Comparison of ENCODE assay signal across 16 cellular contexts in genomic region chr10:73807471-73807870, GRCh38. TPM values are rescaled to one million over a fixed set of nuclear protein-coding genes. Genes with fewer than 3 reads are reported as not detected.
DNase-seq lines count a peak whose midpoint lies in the region; ATAC-seq and TF ChIP-seq lines count a peak whose summit lies in the region.
"Had no signal": no experiment of that assay in that cellular context is flagged by ENCODE, and none has a peak within 500 bp of the region (broad histone marks: within the 10 kb centered on the region; RNA-seq: fewer than 3 reads in every experiment).

No MANE protein-coding gene starts in this region.

- CTCF ChIA-PET in activated naive CD4-positive, alpha-beta T cell treated with anti-CD3 and anti-CD28 coated beads for 36 hours (lab: Charles Lee) = no interaction called here
- CTCF ChIA-PET in CD4-positive, alpha-beta T cell (lab: Charles Lee) = no interaction called here

- no peak for TF ChIP-seq CTCF in CD4-positive, alpha-beta T cell (IDR thresholded peaks at IDR 0.05)

- H3K27ac ChIP-seq in CD4-positive, alpha-beta T cell (ENCODE audit: low read depth, low read length) = no peak overlapping the region
- H3K27ac ChIP-seq: RWPE1 had no signal

- DNase-seq in activated naive CD4-positive, alpha-beta T cell treated with anti-CD3 and anti-CD28 coated beads for 36 hours = no peak
- no peak for DNase-seq in activated naive CD4-positive, alpha-beta T cell treated with anti-CD3 and anti-CD28 coated beads, Interleukin-2, amount 50 U/mL, for 16 hours
- DNase-seq in CD4-positive, alpha-beta T cell = no peak
- DNase-seq in T-helper 17 cell (no peak), activated gamma-delta T cell treated with Interleukin-2 at 50 U/mL for 16 hours (no peak), DMS153 treated with DMSO at 0.1 percent for 48 hours (lab: John Stamatoyannopoulos, UW; ENCODE audit: unreplicated experiment) (no peak)
- peak in 1 of 10 donors; percentile 49 for DNase-seq in naive thymus-derived CD8-positive, alpha-beta T cell
- DNase-seq: ACHN; CD8-positive, alpha-beta T cell; H7; NCI-H1105 treated with DMSO at 0.1 percent for 48 hours; NCI-H187 treated with DMSO at 0.1 percent for 48 hours; NCI-H446 had no signal

- POLR2A ChIA-PET in CD4-positive, alpha-beta T cell (lab: Charles Lee) = interaction anchor here (3.8 to 8.2 kb wide), 2 partner anchors 24 to 35 kb away, joined by 32 to 88 read pairs; partner anchors contain the start of genes CHCHD1 and ZSWIM8
- POLR2A ChIA-PET in naive thymus-derived CD8-positive, alpha-beta T cell (lab: Charles Lee) = interaction anchor here (0.9 to 7.7 kb wide), 3 partner anchors 11 to 26 kb away, joined by 3 to 70 read pairs (median 56); partner anchors contain the start of genes CHCHD1 and ZSWIM8

- no peak for ATAC-seq in CD4-positive, alpha-beta T cell (ENCODE audit: poor library complexity)
- no peak for ATAC-seq in T-helper 17 cell
- no peak for ATAC-seq in naive thymus-derived CD8-positive, alpha-beta T cell
- no peak for ATAC-seq in HG03097 (IDR thresholded peaks at IDR 0.05; ENCODE audit: low FRiP score, unreplicated experiment)
- ATAC-seq: CD8-positive, alpha-beta T cell had no signal

- H3K27ac Mint-ChIP-seq in activated naive CD4-positive, alpha-beta T cell treated with anti-CD3 and anti-CD28 coated beads for 36 hours = peak overlapping the region; percentile 68
- peak overlapping the region; percentile 18 for H3K27ac Mint-ChIP-seq in CD4-positive, alpha-beta T cell
- H3K27ac Mint-ChIP-seq in T-helper 17 cell = peak overlapping the region; percentile 84
- H3K27ac Mint-ChIP-seq in naive thymus-derived CD8-positive, alpha-beta T cell = peak overlapping the region in 6 of 10 donors; percentile 22 to 93 (median 46)

- no peaks in the 10 kb centered on the region for H3K9me3 ChIP-seq in CD4-positive, alpha-beta T cell (ENCODE audit: control insufficient read depth, low read length)
- no peaks in the 10 kb centered on the region for H3K9me3 ChIP-seq in T-helper 17 cell (ENCODE audit: control insufficient read depth, low read length, poor library complexity, severe bottlenecking)

- intact Hi-C loops in activated naive CD4-positive, alpha-beta T cell treated with anti-CD3 and anti-CD28 coated beads for 36 hours (cut with micrococcal nuclease) = no loop called here
- intact Hi-C loops in CD4-positive, alpha-beta T cell (cut with DNase I, micrococcal nuclease) = no loop called here

- H3K4me3 Mint-ChIP-seq in activated naive CD4-positive, alpha-beta T cell treated with anti-CD3 and anti-CD28 coated beads for 36 hours = no peak overlapping the region
- H3K4me3 Mint-ChIP-seq in CD4-positive, alpha-beta T cell = peak overlapping the region; percentile 46
- no peak overlapping the region for H3K4me3 Mint-ChIP-seq in T-helper 17 cell
- H3K4me3 Mint-ChIP-seq in naive thymus-derived CD8-positive, alpha-beta T cell = peak overlapping the region in 3 of 10 donors; percentile 7 to 71 (median 43)
- H3K4me3 Mint-ChIP-seq: B cell had no signal

- peaks cover 66% of the 10 kb centered on the region for H3K36me3 Mint-ChIP-seq in activated naive CD4-positive, alpha-beta T cell treated with anti-CD3 and anti-CD28 coated beads for 36 hours (ENCODE audit: low read depth)
- H3K36me3 Mint-ChIP-seq in CD4-positive, alpha-beta T cell (ENCODE audit: low read depth) = peaks cover 77% of the 10 kb centered on the region
- H3K36me3 Mint-ChIP-seq in T-helper 17 cell (ENCODE audit: low read depth) = peaks cover 17% of the 10 kb centered on the region
- H3K36me3 Mint-ChIP-seq in naive thymus-derived CD8-positive, alpha-beta T cell = peaks cover 5 to 72% (median 11%) of the 10 kb centered on the region in 3 donors

- no peaks in the 10 kb centered on the region for H3K27me3 Mint-ChIP-seq in activated naive CD4-positive, alpha-beta T cell treated with anti-CD3 and anti-CD28 coated beads for 36 hours (ENCODE audit: low read depth)
- no peaks in the 10 kb centered on the region for H3K27me3 Mint-ChIP-seq in CD4-positive, alpha-beta T cell
- H3K27me3 Mint-ChIP-seq in T-helper 17 cell = no peaks in the 10 kb centered on the region
- no peaks in the 10 kb centered on the region for H3K27me3 Mint-ChIP-seq in naive thymus-derived CD8-positive, alpha-beta T cell
- H3K27me3 Mint-ChIP-seq: B cell had no signal

- H3K27me3 ChIP-seq in CD4-positive, alpha-beta T cell (ENCODE audit: control insufficient read depth, insufficient read depth, low read length) = no peaks in the 10 kb centered on the region

- peaks cover 65% of the 10 kb centered on the region for H3K4me1 Mint-ChIP-seq in activated naive CD4-positive, alpha-beta T cell treated with anti-CD3 and anti-CD28 coated beads for 36 hours (ENCODE audit: low read depth)
- H3K4me1 Mint-ChIP-seq in CD4-positive, alpha-beta T cell (ENCODE audit: low read depth) = peaks cover 53% of the 10 kb centered on the region
- peaks cover 47% of the 10 kb centered on the region for H3K4me1 Mint-ChIP-seq in T-helper 17 cell
- H3K4me1 Mint-ChIP-seq in naive thymus-derived CD8-positive, alpha-beta T cell = peaks cover 36 to 61% (median 51%) of the 10 kb centered on the region in 4 donors

- H3K9me3 Mint-ChIP-seq in activated naive CD4-positive, alpha-beta T cell treated with anti-CD3 and anti-CD28 coated beads for 36 hours = no peaks in the 10 kb centered on the region
- H3K9me3 Mint-ChIP-seq in CD4-positive, alpha-beta T cell = no peaks in the 10 kb centered on the region
- no peaks in the 10 kb centered on the region for H3K9me3 Mint-ChIP-seq in naive thymus-derived CD8-positive, alpha-beta T cell
- H3K9me3 Mint-ChIP-seq: CD8-positive, alpha-beta T cell had no signal

RNA-seq across cellular contexts. Expression of gene NDST2, which starts 3.9 kb away (rescaled TPM):
- 100 to 1,000 TPM; 102 to 127 TPM for total RNA-seq in activated naive CD4-positive, alpha-beta T cell treated with anti-CD3 and anti-CD28 coated beads for 36 hours
- 100 to 1,000 TPM; 121 to 135 TPM for total RNA-seq in CD4-positive, alpha-beta T cell
- total RNA-seq in T-helper 17 cell = 10 to 100 TPM; 80.6 to 80.9 TPM
- 100 to 1,000 TPM; 101 to 112 TPM for total RNA-seq in naive thymus-derived CD8-positive, alpha-beta T cell
- 10 to 100 TPM; 13.4 to 34.3 (median 24.5) TPM for polyA plus RNA-seq in naive thymus-derived CD8-positive, alpha-beta T cell

RNA-seq across cellular contexts. Expression of gene ZSWIM8, which starts 22.1 kb away (rescaled TPM):
- 10 to 100 TPM; 25.8 to 26.7 TPM for total RNA-seq in activated naive CD4-positive, alpha-beta T cell treated with anti-CD3 and anti-CD28 coated beads for 36 hours
- 10 to 100 TPM; 66.4 to 70.7 TPM for total RNA-seq in CD4-positive, alpha-beta T cell
- total RNA-seq in T-helper 17 cell = 10 to 100 TPM; 71.7 to 74.7 TPM
- 10 to 100 TPM; 79.0 to 79.9 TPM for total RNA-seq in naive thymus-derived CD8-positive, alpha-beta T cell
- polyA plus RNA-seq in naive thymus-derived CD8-positive, alpha-beta T cell = 10 to 100 TPM; 12.3 to 18.5 (median 13.4) TPM

RNA-seq across cellular contexts. Expression of gene CHCHD1, which starts 25.6 kb away (rescaled TPM):
- total RNA-seq in activated naive CD4-positive, alpha-beta T cell treated with anti-CD3 and anti-CD28 coated beads for 36 hours = 10 to 100 TPM; 27.4 to 28.8 TPM
- 1 to 10 TPM; 6.3 to 6.8 TPM for total RNA-seq in CD4-positive, alpha-beta T cell
- 1 to 10 TPM; 6.6 to 7.6 TPM for total RNA-seq in T-helper 17 cell
- 10 to 100 TPM; 19.9 to 22.1 TPM for total RNA-seq in naive thymus-derived CD8-positive, alpha-beta T cell
- polyA plus RNA-seq in naive thymus-derived CD8-positive, alpha-beta T cell = 10 to 100 TPM; 32.2 to 44.6 (median 37.9) TPM

Comparison
In these comparisons a context has a peak if more than half of its experiments do, and no peak if none do; other contexts are left out.
1. H3K27ac Mint-ChIP-seq: peak in every context shown above with its lines; median percentile 84 in T-helper 17 cell; 68 in activated naive CD4-positive, alpha-beta T cell treated with anti-CD3 and anti-CD28 coated beads for 36 hours; 46 in naive thymus-derived CD8-positive, alpha-beta T cell; 18 in CD4-positive, alpha-beta T cell.